2 cellular contexts compared by ENCODE assay signal in the genomic region with DNA sequence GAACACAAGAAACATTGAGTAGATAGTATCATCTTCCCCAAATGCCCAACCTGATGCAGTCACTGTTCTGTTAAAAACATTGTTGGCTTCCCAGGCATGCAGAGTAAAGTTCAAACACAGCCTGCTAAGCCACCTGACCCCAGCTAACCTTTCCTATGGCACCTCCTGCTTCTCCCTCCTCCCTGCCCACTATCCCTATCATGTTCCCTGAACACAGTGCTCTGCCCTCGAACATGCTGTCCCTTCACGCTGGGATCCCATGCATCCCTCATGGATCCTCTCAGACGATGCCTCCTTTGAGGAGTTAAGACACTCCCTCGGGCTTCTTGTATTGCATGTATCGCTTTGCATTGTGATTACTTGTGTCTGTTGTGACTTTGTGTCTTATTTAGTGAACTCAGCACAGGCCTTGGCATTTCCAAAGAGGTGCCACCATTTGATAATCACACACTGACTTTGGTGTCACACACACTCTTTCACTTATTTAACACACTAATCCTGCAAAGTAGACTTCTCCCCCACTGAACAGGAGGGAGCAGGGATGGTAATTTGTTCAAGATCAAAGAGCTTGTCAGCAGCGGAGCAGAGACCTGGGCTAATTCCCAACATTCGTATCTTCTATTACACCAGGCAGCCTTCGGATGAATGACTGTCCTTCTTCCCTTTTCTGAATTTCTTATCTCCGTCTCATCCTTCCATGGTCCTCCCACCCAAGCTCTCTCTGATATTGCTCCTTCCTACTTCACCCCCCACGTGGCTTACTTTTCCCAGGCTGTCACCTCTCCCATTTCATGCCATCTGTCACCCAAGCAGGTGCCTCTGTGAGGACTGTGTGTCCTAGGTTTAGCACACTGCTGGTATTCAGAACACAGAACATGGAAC.
A peak's percentile ranks its signal among the peaks of the same experiment; 100 is the strongest.
TF ChIP-seq lines count a peak whose summit lies in the region.

No MANE protein-coding gene starts in this region.

TF ChIP-seq in K562, 482 proteins besides CTCF, POLR2A, EP300 and RAD21 (continued from another document and continues in another):
- TF ChIP-seq JUND (IDR thresholded peaks at IDR 0.05; ENCODE audit: borderline replicate concordance, low read depth, low read length) (peak; percentile 52; the same call in 1 of the 2 replicates), JUND (tag; IDR thresholded peaks at IDR 0.05; ENCODE audit: borderline replicate concordance, low read depth, low read length) (no peak; the same call in 2 of the 3 replicates), RBM14 (IDR thresholded peaks at IDR 0.05; ENCODE audit: borderline replicate concordance, insufficient read depth, low read depth, low read length) (no peak), ZNF77 (CRISPR knock-in tag; IDR thresholded peaks at IDR 0.05) (no peak), GABPB1 (CRISPR knock-in tag; IDR thresholded peaks at IDR 0.05) (no peak; the same call in 1 of the 2 replicates), TCF7 (IDR thresholded peaks at IDR 0.05; ENCODE audit: borderline replicate concordance) (peak; percentile 93), SIN3A (IDR thresholded peaks at IDR 0.05; ENCODE audit: borderline replicate concordance in 2 of 2, control insufficient read depth in 1 of 2, low read depth in 2 of 2, low read length in 2 of 2) (no peak), CBFA2T2 (conservative IDR thresholded peaks at IDR 0.05) (peak; percentile 72), RUNX1 (IDR thresholded peaks at IDR 0.05; ENCODE audit: low read depth) (no peak), ZFPM2 (CRISPR knock-in tag; IDR thresholded peaks at IDR 0.05) (no peak), TEAD4 (IDR thresholded peaks at IDR 0.05; ENCODE audit: low read length) (peak; percentile 80), TEAD4 (CRISPR knock-in tag; IDR thresholded peaks at IDR 0.05; ENCODE audit: borderline replicate concordance) (no peak)
- TF ChIP-seq, protein P1, sequence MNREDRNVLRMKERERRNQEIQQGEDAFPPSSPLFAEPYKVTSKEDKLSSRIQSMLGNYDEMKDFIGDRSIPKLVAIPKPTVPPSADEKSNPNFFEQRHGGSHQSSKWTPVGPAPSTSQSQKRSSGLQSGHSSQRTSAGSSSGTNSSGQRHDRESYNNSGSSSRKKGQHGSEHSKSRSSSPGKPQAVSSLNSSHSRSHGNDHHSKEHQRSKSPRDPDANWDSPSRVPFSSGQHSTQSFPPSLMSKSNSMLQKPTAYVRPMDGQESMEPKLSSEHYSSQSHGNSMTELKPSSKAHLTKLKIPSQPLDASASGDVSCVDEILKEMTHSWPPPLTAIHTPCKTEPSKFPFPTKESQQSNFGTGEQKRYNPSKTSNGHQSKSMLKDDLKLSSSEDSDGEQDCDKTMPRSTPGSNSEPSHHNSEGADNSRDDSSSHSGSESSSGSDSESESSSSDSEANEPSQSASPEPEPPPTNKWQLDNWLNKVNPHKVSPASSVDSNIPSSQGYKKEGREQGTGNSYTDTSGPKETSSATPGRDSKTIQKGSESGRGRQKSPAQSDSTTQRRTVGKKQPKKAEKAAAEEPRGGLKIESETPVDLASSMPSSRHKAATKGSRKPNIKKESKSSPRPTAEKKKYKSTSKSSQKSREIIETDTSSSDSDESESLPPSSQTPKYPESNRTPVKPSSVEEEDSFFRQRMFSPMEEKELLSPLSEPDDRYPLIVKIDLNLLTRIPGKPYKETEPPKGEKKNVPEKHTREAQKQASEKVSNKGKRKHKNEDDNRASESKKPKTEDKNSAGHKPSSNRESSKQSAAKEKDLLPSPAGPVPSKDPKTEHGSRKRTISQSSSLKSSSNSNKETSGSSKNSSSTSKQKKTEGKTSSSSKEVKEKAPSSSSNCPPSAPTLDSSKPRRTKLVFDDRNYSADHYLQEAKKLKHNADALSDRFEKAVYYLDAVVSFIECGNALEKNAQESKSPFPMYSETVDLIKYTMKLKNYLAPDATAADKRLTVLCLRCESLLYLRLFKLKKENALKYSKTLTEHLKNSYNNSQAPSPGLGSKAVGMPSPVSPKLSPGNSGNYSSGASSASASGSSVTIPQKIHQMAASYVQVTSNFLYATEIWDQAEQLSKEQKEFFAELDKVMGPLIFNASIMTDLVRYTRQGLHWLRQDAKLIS (CRISPR knock-in tag; IDR thresholded peaks at IDR 0.05) = no peak
- TF ChIP-seq, protein P2, sequence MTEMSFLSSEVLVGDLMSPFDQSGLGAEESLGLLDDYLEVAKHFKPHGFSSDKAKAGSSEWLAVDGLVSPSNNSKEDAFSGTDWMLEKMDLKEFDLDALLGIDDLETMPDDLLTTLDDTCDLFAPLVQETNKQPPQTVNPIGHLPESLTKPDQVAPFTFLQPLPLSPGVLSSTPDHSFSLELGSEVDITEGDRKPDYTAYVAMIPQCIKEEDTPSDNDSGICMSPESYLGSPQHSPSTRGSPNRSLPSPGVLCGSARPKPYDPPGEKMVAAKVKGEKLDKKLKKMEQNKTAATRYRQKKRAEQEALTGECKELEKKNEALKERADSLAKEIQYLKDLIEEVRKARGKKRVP (CRISPR knock-in tag; IDR thresholded peaks at IDR 0.05) = no peak
- TF ChIP-seq, protein P3, sequence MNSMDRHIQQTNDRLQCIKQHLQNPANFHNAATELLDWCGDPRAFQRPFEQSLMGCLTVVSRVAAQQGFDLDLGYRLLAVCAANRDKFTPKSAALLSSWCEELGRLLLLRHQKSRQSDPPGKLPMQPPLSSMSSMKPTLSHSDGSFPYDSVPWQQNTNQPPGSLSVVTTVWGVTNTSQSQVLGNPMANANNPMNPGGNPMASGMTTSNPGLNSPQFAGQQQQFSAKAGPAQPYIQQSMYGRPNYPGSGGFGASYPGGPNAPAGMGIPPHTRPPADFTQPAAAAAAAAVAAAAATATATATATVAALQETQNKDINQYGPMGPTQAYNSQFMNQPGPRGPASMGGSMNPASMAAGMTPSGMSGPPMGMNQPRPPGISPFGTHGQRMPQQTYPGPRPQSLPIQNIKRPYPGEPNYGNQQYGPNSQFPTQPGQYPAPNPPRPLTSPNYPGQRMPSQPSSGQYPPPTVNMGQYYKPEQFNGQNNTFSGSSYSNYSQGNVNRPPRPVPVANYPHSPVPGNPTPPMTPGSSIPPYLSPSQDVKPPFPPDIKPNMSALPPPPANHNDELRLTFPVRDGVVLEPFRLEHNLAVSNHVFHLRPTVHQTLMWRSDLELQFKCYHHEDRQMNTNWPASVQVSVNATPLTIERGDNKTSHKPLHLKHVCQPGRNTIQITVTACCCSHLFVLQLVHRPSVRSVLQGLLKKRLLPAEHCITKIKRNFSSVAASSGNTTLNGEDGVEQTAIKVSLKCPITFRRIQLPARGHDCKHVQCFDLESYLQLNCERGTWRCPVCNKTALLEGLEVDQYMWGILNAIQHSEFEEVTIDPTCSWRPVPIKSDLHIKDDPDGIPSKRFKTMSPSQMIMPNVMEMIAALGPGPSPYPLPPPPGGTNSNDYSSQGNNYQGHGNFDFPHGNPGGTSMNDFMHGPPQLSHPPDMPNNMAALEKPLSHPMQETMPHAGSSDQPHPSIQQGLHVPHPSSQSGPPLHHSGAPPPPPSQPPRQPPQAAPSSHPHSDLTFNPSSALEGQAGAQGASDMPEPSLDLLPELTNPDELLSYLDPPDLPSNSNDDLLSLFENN (IDR thresholded peaks at IDR 0.05; ENCODE audit: low read depth in 2 of 2, low read length in 2 of 2) = no peak
- TF ChIP-seq, protein P4, sequence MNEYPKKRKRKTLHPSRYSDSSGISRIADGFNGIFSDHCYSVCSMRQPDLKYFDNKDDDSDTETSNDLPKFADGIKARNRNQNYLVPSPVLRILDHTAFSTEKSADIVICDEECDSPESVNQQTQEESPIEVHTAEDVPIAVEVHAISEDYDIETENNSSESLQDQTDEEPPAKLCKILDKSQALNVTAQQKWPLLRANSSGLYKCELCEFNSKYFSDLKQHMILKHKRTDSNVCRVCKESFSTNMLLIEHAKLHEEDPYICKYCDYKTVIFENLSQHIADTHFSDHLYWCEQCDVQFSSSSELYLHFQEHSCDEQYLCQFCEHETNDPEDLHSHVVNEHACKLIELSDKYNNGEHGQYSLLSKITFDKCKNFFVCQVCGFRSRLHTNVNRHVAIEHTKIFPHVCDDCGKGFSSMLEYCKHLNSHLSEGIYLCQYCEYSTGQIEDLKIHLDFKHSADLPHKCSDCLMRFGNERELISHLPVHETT (CRISPR knock-in tag; conservative IDR thresholded peaks at IDR 0.05 in 1 of 2, IDR thresholded peaks at IDR 0.05 in 1 of 2) = peak in 1 of 2 experiments; percentile 70; a peak in 1 of 4 replicates

TF ChIP-seq in HepG2, 621 proteins besides CTCF, POLR2A, EP300 and RAD21 (continued from another document and continues in another):
- TF ChIP-seq, protein P5, sequence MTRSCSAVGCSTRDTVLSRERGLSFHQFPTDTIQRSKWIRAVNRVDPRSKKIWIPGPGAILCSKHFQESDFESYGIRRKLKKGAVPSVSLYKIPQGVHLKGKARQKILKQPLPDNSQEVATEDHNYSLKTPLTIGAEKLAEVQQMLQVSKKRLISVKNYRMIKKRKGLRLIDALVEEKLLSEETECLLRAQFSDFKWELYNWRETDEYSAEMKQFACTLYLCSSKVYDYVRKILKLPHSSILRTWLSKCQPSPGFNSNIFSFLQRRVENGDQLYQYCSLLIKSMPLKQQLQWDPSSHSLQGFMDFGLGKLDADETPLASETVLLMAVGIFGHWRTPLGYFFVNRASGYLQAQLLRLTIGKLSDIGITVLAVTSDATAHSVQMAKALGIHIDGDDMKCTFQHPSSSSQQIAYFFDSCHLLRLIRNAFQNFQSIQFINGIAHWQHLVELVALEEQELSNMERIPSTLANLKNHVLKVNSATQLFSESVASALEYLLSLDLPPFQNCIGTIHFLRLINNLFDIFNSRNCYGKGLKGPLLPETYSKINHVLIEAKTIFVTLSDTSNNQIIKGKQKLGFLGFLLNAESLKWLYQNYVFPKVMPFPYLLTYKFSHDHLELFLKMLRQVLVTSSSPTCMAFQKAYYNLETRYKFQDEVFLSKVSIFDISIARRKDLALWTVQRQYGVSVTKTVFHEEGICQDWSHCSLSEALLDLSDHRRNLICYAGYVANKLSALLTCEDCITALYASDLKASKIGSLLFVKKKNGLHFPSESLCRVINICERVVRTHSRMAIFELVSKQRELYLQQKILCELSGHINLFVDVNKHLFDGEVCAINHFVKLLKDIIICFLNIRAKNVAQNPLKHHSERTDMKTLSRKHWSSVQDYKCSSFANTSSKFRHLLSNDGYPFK (CRISPR knock-in tag; IDR thresholded peaks at IDR 0.05; ENCODE audit: borderline replicate concordance) = no peak
- no peak for TF ChIP-seq JUN (CRISPR knock-in tag; IDR thresholded peaks at IDR 0.05)
- TF ChIP-seq, protein P6, sequence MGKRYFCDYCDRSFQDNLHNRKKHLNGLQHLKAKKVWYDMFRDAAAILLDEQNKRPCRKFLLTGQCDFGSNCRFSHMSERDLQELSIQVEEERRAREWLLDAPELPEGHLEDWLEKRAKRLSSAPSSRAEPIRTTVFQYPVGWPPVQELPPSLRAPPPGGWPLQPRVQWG (CRISPR knock-in tag; IDR thresholded peaks at IDR 0.05; ENCODE audit: borderline replicate concordance, low read depth) = no peak
- TF ChIP-seq, protein P7, sequence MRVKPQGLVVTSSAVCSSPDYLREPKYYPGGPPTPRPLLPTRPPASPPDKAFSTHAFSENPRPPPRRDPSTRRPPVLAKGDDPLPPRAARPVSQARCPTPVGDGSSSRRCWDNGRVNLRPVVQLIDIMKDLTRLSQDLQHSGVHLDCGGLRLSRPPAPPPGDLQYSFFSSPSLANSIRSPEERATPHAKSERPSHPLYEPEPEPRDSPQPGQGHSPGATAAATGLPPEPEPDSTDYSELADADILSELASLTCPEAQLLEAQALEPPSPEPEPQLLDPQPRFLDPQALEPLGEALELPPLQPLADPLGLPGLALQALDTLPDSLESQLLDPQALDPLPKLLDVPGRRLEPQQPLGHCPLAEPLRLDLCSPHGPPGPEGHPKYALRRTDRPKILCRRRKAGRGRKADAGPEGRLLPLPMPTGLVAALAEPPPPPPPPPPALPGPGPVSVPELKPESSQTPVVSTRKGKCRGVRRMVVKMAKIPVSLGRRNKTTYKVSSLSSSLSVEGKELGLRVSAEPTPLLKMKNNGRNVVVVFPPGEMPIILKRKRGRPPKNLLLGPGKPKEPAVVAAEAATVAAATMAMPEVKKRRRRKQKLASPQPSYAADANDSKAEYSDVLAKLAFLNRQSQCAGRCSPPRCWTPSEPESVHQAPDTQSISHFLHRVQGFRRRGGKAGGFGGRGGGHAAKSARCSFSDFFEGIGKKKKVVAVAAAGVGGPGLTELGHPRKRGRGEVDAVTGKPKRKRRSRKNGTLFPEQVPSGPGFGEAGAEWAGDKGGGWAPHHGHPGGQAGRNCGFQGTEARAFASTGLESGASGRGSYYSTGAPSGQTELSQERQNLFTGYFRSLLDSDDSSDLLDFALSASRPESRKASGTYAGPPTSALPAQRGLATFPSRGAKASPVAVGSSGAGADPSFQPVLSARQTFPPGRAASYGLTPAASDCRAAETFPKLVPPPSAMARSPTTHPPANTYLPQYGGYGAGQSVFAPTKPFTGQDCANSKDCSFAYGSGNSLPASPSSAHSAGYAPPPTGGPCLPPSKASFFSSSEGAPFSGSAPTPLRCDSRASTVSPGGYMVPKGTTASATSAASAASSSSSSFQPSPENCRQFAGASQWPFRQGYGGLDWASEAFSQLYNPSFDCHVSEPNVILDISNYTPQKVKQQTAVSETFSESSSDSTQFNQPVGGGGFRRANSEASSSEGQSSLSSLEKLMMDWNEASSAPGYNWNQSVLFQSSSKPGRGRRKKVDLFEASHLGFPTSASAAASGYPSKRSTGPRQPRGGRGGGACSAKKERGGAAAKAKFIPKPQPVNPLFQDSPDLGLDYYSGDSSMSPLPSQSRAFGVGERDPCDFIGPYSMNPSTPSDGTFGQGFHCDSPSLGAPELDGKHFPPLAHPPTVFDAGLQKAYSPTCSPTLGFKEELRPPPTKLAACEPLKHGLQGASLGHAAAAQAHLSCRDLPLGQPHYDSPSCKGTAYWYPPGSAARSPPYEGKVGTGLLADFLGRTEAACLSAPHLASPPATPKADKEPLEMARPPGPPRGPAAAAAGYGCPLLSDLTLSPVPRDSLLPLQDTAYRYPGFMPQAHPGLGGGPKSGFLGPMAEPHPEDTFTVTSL (CRISPR knock-in tag; IDR thresholded peaks at IDR 0.05; ENCODE audit: borderline replicate concordance) = peak; percentile 52; the same call in 1 of the 2 replicates
- no peak for TF ChIP-seq KAT2B (IDR thresholded peaks at IDR 0.05; ENCODE audit: borderline replicate concordance, low read depth, low read length)
- TF ChIP-seq ZNF263 (CRISPR knock-in tag; IDR thresholded peaks at IDR 0.05) = peak; percentile 100
- TF ChIP-seq, protein P8, sequence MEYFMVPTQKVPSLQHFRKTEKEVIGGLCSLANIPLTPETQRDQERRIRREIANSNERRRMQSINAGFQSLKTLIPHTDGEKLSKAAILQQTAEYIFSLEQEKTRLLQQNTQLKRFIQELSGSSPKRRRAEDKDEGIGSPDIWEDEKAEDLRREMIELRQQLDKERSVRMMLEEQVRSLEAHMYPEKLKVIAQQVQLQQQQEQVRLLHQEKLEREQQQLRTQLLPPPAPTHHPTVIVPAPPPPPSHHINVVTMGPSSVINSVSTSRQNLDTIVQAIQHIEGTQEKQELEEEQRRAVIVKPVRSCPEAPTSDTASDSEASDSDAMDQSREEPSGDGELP (IDR thresholded peaks at IDR 0.05; ENCODE audit: borderline replicate concordance, low read depth) = peak; percentile 52; the same call in 1 of the 2 replicates
- no peak for TF ChIP-seq KAT7 (CRISPR knock-in tag; IDR thresholded peaks at IDR 0.05; ENCODE audit: borderline replicate concordance)
- TF ChIP-seq GATAD2A (CRISPR knock-in tag; IDR thresholded peaks at IDR 0.05) = peak; percentile 72; the same call in 1 of the 2 replicates
- no peak for TF ChIP-seq TCF12 (IDR thresholded peaks at IDR 0.05)
- TF ChIP-seq TCF12 (CRISPR knock-in tag; IDR thresholded peaks at IDR 0.05) = no peak
- peak; percentile 39 for TF ChIP-seq RBM22 (optimal IDR thresholded peaks at IDR 0.05; ENCODE audit: low read length)
- TF ChIP-seq ZKSCAN1 (IDR thresholded peaks at IDR 0.05; ENCODE audit: low read length) = peak; percentile 68; the same call in 1 of the 2 replicates
- 0 out of 2 replicates have a peak, but pooled peaks have one; percentile 24 for TF ChIP-seq ZNF335 (CRISPR knock-in tag; IDR thresholded peaks at IDR 0.05)
